ENCODE assay signal across 8 cellular contexts in genomic region chr14:103846008-103846568, GRCh38. TPM values are rescaled to one million over a fixed set of nuclear protein-coding genes. Genes with fewer than 3 reads are reported as not detected.
DNase-seq lines count a peak whose midpoint lies in the region; ATAC-seq and TF ChIP-seq lines count a peak whose summit lies in the region.

No MANE protein-coding gene starts in this region.

- H3K4me1 ChIP-seq in H9 (ENCODE audit: insufficient read depth, low read length), result no peaks in the 10 kb centered on the region
- H3K4me1 ChIP-seq in iPS DF 6.9 (ENCODE audit: control insufficient read depth, insufficient read depth, low read length), result no peaks in the 10 kb centered on the region
- H3K4me1 ChIP-seq in spleen, result peaks cover 8 to 46% (median 24%) of the 10 kb centered on the region in 6 donors

- no peak overlapping the region for H3K56ac ChIP-seq in H9 (ENCODE audit: insufficient read length, low read depth, low read length)

- ATAC-seq in HG03045 (IDR thresholded peaks at IDR 0.05; ENCODE audit: unreplicated experiment), result no peak
- ATAC-seq in activated CD4-positive, CD25-positive, alpha-beta regulatory T cell treated with anti-CD3 and anti-CD28 coated beads, Interleukin-2, amount 50 U/mL, for 24 hours, result no peak

- WGBS in H9 (ENCODE audit: extremely low coverage, insufficient read length, low lambda C conversion rate), result no CpG with 5 or more reads among the region's 9 CpGs
- no CpG with 5 or more reads among the region's 9 CpGs for WGBS in iPS DF 6.9 (ENCODE audit: insufficient coverage, insufficient read length)
- 40 to 48% (median 47%) methylated on average over 9 of the region's 9 CpGs for WGBS in spleen, 5 donors

- no peak overlapping the region for H3K14ac ChIP-seq in H9 (ENCODE audit: insufficient read depth, low read length)

- TF ChIP-seq CTCF in H9 (conservative IDR thresholded peaks at IDR 0.05) (no peak), spleen (IDR thresholded peaks at IDR 0.05 in 8 of 11, conservative IDR thresholded peaks at IDR 0.05 in 3 of 11) (no peak)

- TF ChIP-seq POLR2A in spleen (IDR thresholded peaks at IDR 0.05), result no peak

- no peak overlapping the region for H2BK12ac ChIP-seq in H9 (ENCODE audit: insufficient read length, low read depth, low read length)

- H3K18ac ChIP-seq in H9 (ENCODE audit: insufficient read length, low read depth, low read length), result no peak overlapping the region

- H3K9me3 Mint-ChIP-seq in H9, result no peaks in the 10 kb centered on the region
- H3K9me3 Mint-ChIP-seq in activated CD4-positive, alpha-beta memory T cell treated with anti-CD3 and anti-CD28 coated beads for 36 hours, result no peaks in the 10 kb centered on the region

- no peaks in the 10 kb centered on the region; a peak in 1 of 7 replicates for H3K36me3 Mint-ChIP-seq in H9 (ENCODE audit: insufficient read depth in 1 of 3, low read depth in 3 of 3)
- no peaks in the 10 kb centered on the region for H3K36me3 Mint-ChIP-seq in activated CD4-positive, alpha-beta memory T cell treated with anti-CD3 and anti-CD28 coated beads for 36 hours

- no peak overlapping the region for H2AFZ ChIP-seq in H9 (ENCODE audit: low read length)

- peaks cover 50% of the 10 kb centered on the region for H3K27me3 Mint-ChIP-seq in H9 (ENCODE audit: low read depth)
- no peaks in the 10 kb centered on the region for H3K27me3 Mint-ChIP-seq in activated CD4-positive, alpha-beta memory T cell treated with anti-CD3 and anti-CD28 coated beads for 36 hours

- intact Hi-C loops in activated CD4-positive, alpha-beta memory T cell treated with anti-CD3 and anti-CD28 coated beads for 36 hours (cut with micrococcal nuclease), result no loop called here
- intact Hi-C loops in spleen (cut with DNase I; ENCODE audit: low total_unique reads), result no loop called here

- no peak overlapping the region for H4K8ac ChIP-seq in H9 (replicated peaks; ENCODE audit: insufficient read length, low read depth, low read length)

- H3K4ac ChIP-seq in H9 (ENCODE audit: low read depth, low read length), result no peak overlapping the region

- no peak overlapping the region for H4K5ac ChIP-seq in H9 (ENCODE audit: insufficient read length, low read depth, low read length)

- no peak overlapping the region for H3K9ac ChIP-seq in H9 (ENCODE audit: extremely low read depth, insufficient read length, low read length)

- H3K4me1 Mint-ChIP-seq in H9, result peaks cover 11 to 14% of the 10 kb centered on the region in 2 experiments
- peaks cover 12% of the 10 kb centered on the region for H3K4me1 Mint-ChIP-seq in activated CD4-positive, alpha-beta memory T cell treated with anti-CD3 and anti-CD28 coated beads for 36 hours (ENCODE audit: low read depth)

- H3K4me3 ChIP-seq in iPS DF 6.9 (ENCODE audit: low read length) (peak overlapping the region; percentile 96; the same call in 1 of the 2 replicates), spleen (peak overlapping the region; percentile 36 to 87 (median 70))

- H3K36me3 ChIP-seq in iPS DF 6.9 (ENCODE audit: control insufficient read depth, insufficient read depth, low read length) (no peaks in the 10 kb centered on the region), spleen (peaks cover 0 to 10% (median 0%) of the 10 kb centered on the region in 6 donors)

- H2AK5ac ChIP-seq in H9 (ENCODE audit: insufficient read length, low read length), result no peak overlapping the region

- H4K91ac ChIP-seq in H9 (ENCODE audit: insufficient read length, low read depth, low read length), result no peak overlapping the region

- peaks cover 11% of the 10 kb centered on the region for H3K23me2 ChIP-seq in H9 (ENCODE audit: insufficient read length, low read depth, low read length, poor library complexity, severe bottlenecking)

- no peaks in the 10 kb centered on the region for H3K9me3 ChIP-seq in H9 (ENCODE audit: control insufficient read depth, low read depth, low read length)
- H3K9me3 ChIP-seq in iPS DF 6.9 (ENCODE audit: control insufficient read depth, insufficient read depth, low read length), result no peaks in the 10 kb centered on the region
- no peaks in the 10 kb centered on the region for H3K9me3 ChIP-seq in spleen

- DNase-seq in H9 (no peak), iPS DF 6.9 (ENCODE audit: low read depth, low spot score) (no peak), spleen (no peak), NCI-H510A treated with DMSO at 0.1 percent for 48 hours (lab: John Stamatoyannopoulos, UW) (no peak), GOT3 (lab: John Stamatoyannopoulos, UW) (no peak)
- DNase-seq in activated CD4-positive, alpha-beta memory T cell treated with anti-CD3 and anti-CD28 coated beads for 36 hours, result no peak

- H2BK120ac ChIP-seq in H9 (ENCODE audit: low read depth, low read length, poor library complexity, severe bottlenecking), result no peak overlapping the region

- CTCF ChIA-PET in activated CD4-positive, alpha-beta memory T cell treated with anti-CD3 and anti-CD28 coated beads for 36 hours (lab: Charles Lee), result no interaction called here

- H3K27ac Mint-ChIP-seq in H9, result no peak overlapping the region
- peak overlapping the region; percentile 61 for H3K27ac Mint-ChIP-seq in activated CD4-positive, alpha-beta memory T cell treated with anti-CD3 and anti-CD28 coated beads for 36 hours

- H2BK15ac ChIP-seq in H9 (ENCODE audit: low read depth, low read length), result no peak overlapping the region

- H3K23ac ChIP-seq in H9 (ENCODE audit: insufficient read length, low read depth, low read length), result no peak overlapping the region

- H3K27me3 ChIP-seq in H9 (ENCODE audit: insufficient read depth, low read length) (peaks cover 9% of the 10 kb centered on the region; the same call in 1 of the 2 replicates), iPS DF 6.9 (ENCODE audit: control insufficient read depth, insufficient read depth, low read length) (peaks cover 7% of the 10 kb centered on the region), spleen (replicated peaks in 1 of 7) (peaks cover 0 to 24% (median 0%) of the 10 kb centered on the region in 7 donors)

- H2BK20ac ChIP-seq in H9 (ENCODE audit: low read depth, low read length, poor library complexity, severe bottlenecking), result no peak overlapping the region

- no peak overlapping the region for H3K27ac ChIP-seq in H9 (ENCODE audit: insufficient read length, low read depth, low read length)
- no peak overlapping the region for H3K27ac ChIP-seq in iPS DF 6.9 (ENCODE audit: low read length)
- peak overlapping the region in 5 of 8 donors; percentile 80 to 93 (median 83) for H3K27ac ChIP-seq in spleen

- H3T11ph ChIP-seq in H9 (ENCODE audit: low read length), result no peak overlapping the region

- no peaks in the 10 kb centered on the region for H4K20me1 ChIP-seq in H9 (ENCODE audit: control insufficient read depth, insufficient read depth, insufficient read length)

- no peak overlapping the region for H2BK5ac ChIP-seq in H9 (ENCODE audit: insufficient read length, low read length)

- H3K4me3 Mint-ChIP-seq in H9, result peak overlapping the region; percentile 84 to 90
- peak overlapping the region; percentile 90 for H3K4me3 Mint-ChIP-seq in activated CD4-positive, alpha-beta memory T cell treated with anti-CD3 and anti-CD28 coated beads for 36 hours

- H3K4me2 ChIP-seq in H9 (ENCODE audit: insufficient read depth, insufficient read length, low read length), result peak overlapping the region; percentile 88

- POLR2A ChIA-PET in activated CD4-positive, alpha-beta memory T cell treated with anti-CD3 and anti-CD28 coated beads for 36 hours (lab: Charles Lee), result no interaction called here

- H3K79me1 ChIP-seq in H9 (ENCODE audit: insufficient read depth, low read depth, low read length, poor library complexity, severe bottlenecking), result no peaks in the 10 kb centered on the region

- H3K79me2 ChIP-seq in H9 (ENCODE audit: insufficient read depth, low read length), result no peaks in the 10 kb centered on the region

RNA-seq across cellular contexts. Expression of gene PPP1R13B, which starts 1.3 kb away (rescaled TPM):
- total RNA-seq in H9 (2021), result 6.0 and 8.5 TPM in 2 replicates
- 10 to 100 TPM; 13.5 to 14.8 TPM for total RNA-seq in activated CD4-positive, alpha-beta memory T cell treated with anti-CD3 and anti-CD28 coated beads for 36 hours
- 10 to 100 TPM; 23.4 to 95.3 (median 52.9) TPM for total RNA-seq in spleen
- 10 to 100 TPM in 2 of 3 donors, 1 to 10 TPM in 1; 5.7 to 27.0 (median 12.7) TPM for polyA plus RNA-seq in spleen

Comparison
In these comparisons a context has a peak if more than half of its experiments do, and no peak if none do; other contexts are left out.
1. H3K27ac ChIP-seq: peak in spleen (5 of 8); none in H9 (single experiment) and iPS DF 6.9 (single experiment).